ENCODE assay signal across 23 cellular contexts in the genomic region with DNA sequence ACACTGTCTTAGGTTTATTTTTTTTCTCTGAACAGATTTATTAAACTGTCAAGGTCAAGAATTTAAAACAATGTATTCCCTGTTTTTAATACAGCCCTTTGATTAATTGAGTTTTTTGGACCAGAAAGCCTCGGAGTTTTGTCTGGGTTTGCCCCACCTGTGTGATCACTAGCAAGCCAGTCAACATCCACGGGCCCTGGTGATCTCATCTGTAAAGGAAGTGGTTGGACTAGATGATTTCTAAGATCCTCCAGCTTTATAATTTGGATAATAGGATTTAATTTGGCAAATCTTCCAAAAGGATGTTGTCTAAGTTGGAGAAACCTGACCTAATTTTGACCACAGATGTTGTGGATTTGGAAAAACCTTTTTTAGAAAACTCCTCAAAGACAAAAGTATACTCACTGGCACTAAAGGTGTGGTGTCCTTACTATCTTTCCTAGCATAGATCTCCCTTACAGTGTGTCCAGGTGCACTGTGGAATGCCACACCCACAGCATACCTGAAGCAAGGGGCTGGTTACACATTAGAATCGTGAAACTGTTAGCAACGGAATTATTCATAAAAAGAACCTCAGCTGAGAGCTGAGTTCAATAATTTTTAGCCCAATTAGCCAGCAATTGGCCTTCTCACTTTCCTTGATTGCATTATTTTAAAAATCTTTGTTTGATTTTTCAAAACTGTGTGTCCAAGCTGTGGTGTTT.
DNase-seq lines count a peak whose midpoint lies in the region; ATAC-seq and TF ChIP-seq lines count a peak whose summit lies in the region.
"Had no signal": no experiment of that assay in that cellular context is flagged by ENCODE, and none has a peak within 500 bp of the region (broad histone marks: within the 10 kb centered on the region; RNA-seq: fewer than 3 reads in every experiment).

No MANE protein-coding gene starts in this region.

- H3K4me3 Mint-ChIP-seq in Caco-2 (ENCODE audit: unreplicated experiment) = peak overlapping the region; percentile 35
- no peak overlapping the region for H3K4me3 Mint-ChIP-seq in activated CD8-positive, alpha-beta T cell treated with anti-CD3 and anti-CD28 coated beads, Interleukin-2, amount 10 ng/mL, durations not matched to agents 7 days and 5 days
- H3K4me3 Mint-ChIP-seq: mesothelial cell of epicardium; natural killer cell treated with Interleukin-12 subunit alpha and Interleukin-12 subunit beta and Interleukin-15 and Interleukin-18, amount 100 ng/mL, for 72 hours; T-cell had no signal

- no peaks in the 10 kb centered on the region for H3K36me3 Mint-ChIP-seq in Caco-2 (ENCODE audit: insufficient read depth, unreplicated experiment)
- no peaks in the 10 kb centered on the region for H3K36me3 Mint-ChIP-seq in activated CD8-positive, alpha-beta T cell treated with anti-CD3 and anti-CD28 coated beads, Interleukin-2, amount 10 ng/mL, durations not matched to agents 7 days and 5 days (ENCODE audit: low read depth)
- H3K36me3 Mint-ChIP-seq: mesothelial cell of epicardium; natural killer cell treated with Interleukin-12 subunit alpha and Interleukin-12 subunit beta and Interleukin-15 and Interleukin-18, amount 100 ng/mL, for 72 hours; T-cell had no signal

- H3K4me1 ChIP-seq in Caco-2 = peaks cover 7% of the 10 kb centered on the region; the same call in 1 of the 2 replicates
- H3K4me1 ChIP-seq in Karpas-422 (ENCODE audit: low read length) = no peaks in the 10 kb centered on the region
- H3K4me1 ChIP-seq in colonic mucosa = no peaks in the 10 kb centered on the region
- no peaks in the 10 kb centered on the region for H3K4me1 ChIP-seq in mucosa of descending colon (ENCODE audit: low read depth)
- H3K4me1 ChIP-seq in ovary (ENCODE audit: insufficient read depth) = no peaks in the 10 kb centered on the region
- H3K4me1 ChIP-seq: uterus had no signal

- H3K27ac ChIP-seq in Karpas-422 (ENCODE audit: low read length) = no peak overlapping the region
- H3K27ac ChIP-seq in colonic mucosa = peak overlapping the region; percentile 51
- H3K27ac ChIP-seq in ovary = no peak overlapping the region
- H3K27ac ChIP-seq: BLaER1 treated with 17β-estradiol and CSF1 and Interleukin-3, amounts not matched to agents 10 nM and 100 nM; HL-60; uterus had no signal

- no peak overlapping the region for H3K4me2 ChIP-seq in Karpas-422 (ENCODE audit: low read depth, low read length, poor library complexity, severe bottlenecking)
- H3K4me2 ChIP-seq: BLaER1 treated with 17β-estradiol and CSF1 and Interleukin-3, amounts not matched to agents 10 nM and 100 nM had no signal

- peaks cover 14% of the 10 kb centered on the region for H3K4me1 Mint-ChIP-seq in Caco-2 (ENCODE audit: low read depth, unreplicated experiment)
- no peaks in the 10 kb centered on the region for H3K4me1 Mint-ChIP-seq in activated CD8-positive, alpha-beta T cell treated with anti-CD3 and anti-CD28 coated beads, Interleukin-2, amount 10 ng/mL, durations not matched to agents 7 days and 5 days (ENCODE audit: low read depth)
- H3K4me1 Mint-ChIP-seq: T-cell had no signal

- H3K9me2 ChIP-seq in Karpas-422 (replicated peaks; ENCODE audit: insufficient read depth, low read length) = no peaks in the 10 kb centered on the region

- intact Hi-C loops in Caco-2 (cut with micrococcal nuclease; ENCODE audit: unreplicated experiment) = no loop called here
- intact Hi-C loops in colonic mucosa (cut with DNase I) = no loop called here
- intact Hi-C loops in mucosa of descending colon (cut with DNase I, micrococcal nuclease) = no loop called here
- intact Hi-C loops in ovary (cut with DNase I) = no loop called here

- POLR2A ChIA-PET in Caco-2 (lab: Charles Lee) = no interaction called here
- POLR2A ChIA-PET in activated CD8-positive, alpha-beta T cell treated with anti-CD3 and anti-CD28 coated beads, Interleukin-2, amount 10 ng/mL, durations not matched to agents 7 days and 5 days (lab: Charles Lee) = no interaction called here

- DNase-seq in Caco-2 (peak; percentile 53 to 70), Karpas-422 (peak; percentile 22), colonic mucosa (peak; percentile 52), mucosa of descending colon (peak in 2 of 3 donors; percentile 36 to 50), ovary (no peak), GM19240 (ENCODE audit: insufficient read length, low spot score) (no peak)
- DNase-seq in activated CD8-positive, alpha-beta T cell treated with anti-CD3 and anti-CD28 coated beads, Interleukin-2, amount 10 ng/mL, durations not matched to agents 7 days and 5 days = no peak
- DNase-seq: activated CD4-positive, alpha-beta T cell treated with anti-CD3 and anti-CD28 coated beads for 4 hours; activated CD8-positive, alpha-beta memory T cell treated with anti-CD3 and anti-CD28 coated beads, Interleukin-2, amount 50 U/mL, for 4 hours; DMS 273 treated with DMSO at 0.1 percent for 48 hours; effector CD8-positive, alpha-beta T cell; glutamatergic neuron; NCI-H1694 treated with DMSO at 0.1 percent for 48 hours; right cardiac atrium; SHP77; T-cell; uterus had no signal

- TF ChIP-seq CTCF in Caco-2 (IDR thresholded peaks at IDR 0.05; ENCODE audit: insufficient read depth in 1 of 2, low read depth in 1 of 2, low read length in 1 of 2, severe bottlenecking in 1 of 2, unreplicated experiment in 1 of 2) = no peak
- TF ChIP-seq CTCF in colonic mucosa (IDR thresholded peaks at IDR 0.05) = no peak
- no peak for TF ChIP-seq CTCF in mucosa of descending colon (IDR thresholded peaks at IDR 0.05)
- TF ChIP-seq CTCF in ovary (IDR thresholded peaks at IDR 0.05) = no peak

- no peaks in the 10 kb centered on the region for H3K79me2 ChIP-seq in Karpas-422 (ENCODE audit: low read length)

- no peaks in the 10 kb centered on the region for H3K9me3 Mint-ChIP-seq in Caco-2 (ENCODE audit: unreplicated experiment)
- no peaks in the 10 kb centered on the region for H3K9me3 Mint-ChIP-seq in activated CD8-positive, alpha-beta T cell treated with anti-CD3 and anti-CD28 coated beads, Interleukin-2, amount 10 ng/mL, durations not matched to agents 7 days and 5 days (ENCODE audit: insufficient read depth)
- H3K9me3 Mint-ChIP-seq: activated T-helper 2 cell treated with anti-CD3 and anti-CD28 coated beads, Interferon-gamma antibody, Interleukin-2, Interleukin-4, amounts not matched to agents 10 μg/mL and 5 μg/mL and 100 μg/mL, durations not matched to agents 14 hours and 24 hours and 36 hours; natural killer cell treated with Interleukin-12 subunit alpha and Interleukin-12 subunit beta and Interleukin-15 and Interleukin-18, amount 100 ng/mL, for 72 hours; T-cell had no signal

- H4K20me1 ChIP-seq in Karpas-422 (ENCODE audit: insufficient read depth, low read depth, low read length) = no peaks in the 10 kb centered on the region
- H4K20me1 ChIP-seq: BLaER1 treated with 17β-estradiol and CSF1 and Interleukin-3, amounts not matched to agents 10 nM and 100 nM had no signal

- 38 to 41% (median 40%) methylated on average over 4 of the region's 4 CpGs for WGBS in ovary, 3 donors

- H3K4me3 ChIP-seq in Caco-2 (ENCODE audit: low read depth, low read length) (no peak overlapping the region), Karpas-422 (ENCODE audit: low read length) (no peak overlapping the region), colonic mucosa (no peak overlapping the region), mucosa of descending colon (no peak overlapping the region), ovary (no peak overlapping the region)
- H3K4me3 ChIP-seq: BLaER1 treated with 17β-estradiol and CSF1 and Interleukin-3, amounts not matched to agents 10 nM and 100 nM; uterus had no signal

- peak; percentile 93 for ATAC-seq in mucosa of descending colon
- ATAC-seq in GM18502 (IDR thresholded peaks at IDR 0.05; ENCODE audit: poor library complexity, unreplicated experiment) = no peak
- ATAC-seq in activated CD8-positive, alpha-beta T cell treated with anti-CD3 and anti-CD28 coated beads, Interleukin-2, amount 10 ng/mL, durations not matched to agents 7 days and 5 days = no peak
- ATAC-seq: natural killer cell treated with Interleukin-12 subunit alpha and Interleukin-12 subunit beta and Interleukin-15 and Interleukin-18, amount 100 ng/mL, for 72 hours; right cardiac atrium; T-cell had no signal

- H3K9ac ChIP-seq in Karpas-422 (ENCODE audit: low read length) = no peak overlapping the region
- H3K9ac ChIP-seq in colonic mucosa (ENCODE audit: low read depth in 2 of 2, low read length in 2 of 2) = no peak overlapping the region
- H3K9ac ChIP-seq: BLaER1 treated with 17β-estradiol and CSF1 and Interleukin-3, amounts not matched to agents 10 nM and 100 nM had no signal

- H3K9me3 ChIP-seq in Caco-2 (peaks cover 2% of the 10 kb centered on the region; the same call in 1 of the 2 replicates), Karpas-422 (ENCODE audit: low read length) (no peaks in the 10 kb centered on the region), colonic mucosa (no peaks in the 10 kb centered on the region), mucosa of descending colon (no peaks in the 10 kb centered on the region), ovary (no peaks in the 10 kb centered on the region)
- H3K9me3 ChIP-seq: BLaER1 treated with 17β-estradiol and CSF1 and Interleukin-3, amounts not matched to agents 10 nM and 100 nM; uterus had no signal

- no peaks in the 10 kb centered on the region for H3K36me3 ChIP-seq in Caco-2 (ENCODE audit: control insufficient read depth, insufficient read depth, low read length)
- H3K36me3 ChIP-seq in Karpas-422 (ENCODE audit: insufficient read depth, low read length) = no peaks in the 10 kb centered on the region
- no peaks in the 10 kb centered on the region for H3K36me3 ChIP-seq in colonic mucosa
- no peaks in the 10 kb centered on the region for H3K36me3 ChIP-seq in mucosa of descending colon (ENCODE audit: low read depth)
- H3K36me3 ChIP-seq in ovary = no peaks in the 10 kb centered on the region
- H3K36me3 ChIP-seq: BLaER1 treated with 17β-estradiol and CSF1 and Interleukin-3, amounts not matched to agents 10 nM and 100 nM; uterus had no signal

- H3K27ac Mint-ChIP-seq in Caco-2 (ENCODE audit: unreplicated experiment) = peak overlapping the region; percentile 71
- H3K27ac Mint-ChIP-seq in activated CD8-positive, alpha-beta T cell treated with anti-CD3 and anti-CD28 coated beads, Interleukin-2, amount 10 ng/mL, durations not matched to agents 7 days and 5 days = no peak overlapping the region
- H3K27ac Mint-ChIP-seq: activated T-helper 2 cell treated with anti-CD3 and anti-CD28 coated beads, Interferon-gamma antibody, Interleukin-2, Interleukin-4, amounts not matched to agents 10 μg/mL and 5 μg/mL and 100 μg/mL, durations not matched to agents 14 hours and 24 hours and 36 hours; mesothelial cell of epicardium; natural killer cell treated with Interleukin-12 subunit alpha and Interleukin-12 subunit beta and Interleukin-15 and Interleukin-18, amount 100 ng/mL, for 72 hours; T-cell had no signal

- CTCF ChIA-PET in Caco-2 (lab: Charles Lee) = no interaction called here
- CTCF ChIA-PET in activated CD8-positive, alpha-beta T cell treated with anti-CD3 and anti-CD28 coated beads, Interleukin-2, amount 10 ng/mL, durations not matched to agents 7 days and 5 days (lab: Charles Lee) = no interaction called here

- no peaks in the 10 kb centered on the region for H3K27me3 ChIP-seq in Caco-2 (replicated peaks; ENCODE audit: control insufficient read depth, insufficient read depth, low read length)
- no peaks in the 10 kb centered on the region for H3K27me3 ChIP-seq in Karpas-422 (ENCODE audit: low read length)
- no peaks in the 10 kb centered on the region for H3K27me3 ChIP-seq in colonic mucosa
- no peaks in the 10 kb centered on the region for H3K27me3 ChIP-seq in ovary
- H3K27me3 ChIP-seq: BLaER1 treated with 17β-estradiol and CSF1 and Interleukin-3, amounts not matched to agents 10 nM and 100 nM; uterus had no signal

- no peak for TF ChIP-seq EP300 in ovary (IDR thresholded peaks at IDR 0.05)

- H3K27me3 Mint-ChIP-seq in Caco-2 (ENCODE audit: insufficient read depth, unreplicated experiment) = no peaks in the 10 kb centered on the region
- peaks cover 9% of the 10 kb centered on the region for H3K27me3 Mint-ChIP-seq in activated CD8-positive, alpha-beta T cell treated with anti-CD3 and anti-CD28 coated beads, Interleukin-2, amount 10 ng/mL, durations not matched to agents 7 days and 5 days (ENCODE audit: low read depth)

- BruUV-seq in Caco-2 (replicated peaks; lab: Mats Ljungman, UMichigan) = no TSS peak

- TF ChIP-seq POLR2A in ovary (IDR thresholded peaks at IDR 0.05) = no peak

- no peak overlapping the region for H2AFZ ChIP-seq in Karpas-422 (ENCODE audit: low read length)

Comparison
In these comparisons a context has a peak if more than half of its experiments do, and no peak if none do; other contexts are left out.
1. DNase-seq: peak in Caco-2 (2 of 2), Karpas-422 (single experiment), colonic mucosa (single experiment) and mucosa of descending colon (2 of 3); none in ovary (0 of 5), GM19240 (single experiment) and activated CD8-positive, alpha-beta T cell treated with anti-CD3 and anti-CD28 coated beads, Interleukin-2, amount 10 ng/mL, durations not matched to agents 7 days and 5 days (single experiment).